ENCODE assay signal across 19 cellular contexts in the genomic region with DNA sequence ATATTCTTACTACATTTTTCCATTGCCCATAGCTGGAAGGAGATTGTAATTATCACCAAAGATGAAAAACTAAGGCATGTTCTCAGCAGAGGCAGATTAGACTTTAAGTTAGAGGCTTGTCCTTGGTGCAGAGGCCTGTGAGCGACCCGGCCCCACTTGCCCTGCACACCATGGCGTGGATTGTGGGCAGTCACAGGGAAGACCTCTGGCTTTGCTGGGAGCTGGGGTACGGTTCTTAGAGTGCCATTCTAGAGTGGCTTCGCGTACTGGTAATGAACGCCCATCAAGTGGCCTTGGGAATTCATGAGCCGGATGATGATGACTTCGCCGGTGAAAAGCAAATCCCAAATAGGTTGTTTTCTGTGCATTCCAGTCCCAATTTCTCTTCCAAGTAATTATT.
"Had no signal": no experiment of that assay in that cellular context is flagged by ENCODE, and none has a peak within 500 bp of the region (broad histone marks: within the 10 kb centered on the region; RNA-seq: fewer than 3 reads in every experiment).

No MANE protein-coding gene starts in this region.

- H3K27ac ChIP-seq: adrenal gland, esophagus muscularis mucosa, gastroesophageal sphincter, heart left ventricle, pancreas, thoracic aorta, upper lobe of right lung had no signal

- H3K27ac Mint-ChIP-seq: activated B cell treated with CpG ODN at 0.5 μM for 24 hours; activated CD4-positive, alpha-beta T cell treated with anti-CD3 and anti-CD28 coated beads, Interleukin-2, amount 10 ng/mL, durations not matched to agents 24 days and 14 days; activated naive CD4-positive, alpha-beta T cell treated with anti-CD3 and anti-CD28 coated beads for 36 hours had no signal

- ATAC-seq: gastroesophageal sphincter, left ventricle myocardium superior, pancreas, sciatic nerve, upper lobe of right lung had no signal

- H3K27me3 ChIP-seq: adrenal gland, esophagus muscularis mucosa, gastroesophageal sphincter, heart left ventricle, pancreas, upper lobe of right lung had no signal

- H3K36me3 ChIP-seq: adrenal gland, pancreas, thoracic aorta, upper lobe of right lung had no signal

- H3K9me3 Mint-ChIP-seq: activated CD4-positive, alpha-beta T cell treated with anti-CD3 and anti-CD28 coated beads, Interleukin-2, amount 10 ng/mL, durations not matched to agents 24 days and 14 days; stimulated activated effector memory CD8-positive, alpha-beta T cell treated with anti-CD3 and anti-CD28 coated beads, Interleukin-12 subunit alpha, Interleukin-12 subunit beta, amount 100 ng/mL, for 72 hours; T-cell had no signal

- H3K4me1 Mint-ChIP-seq: activated B cell treated with CpG ODN at 0.5 μM for 24 hours had no signal

- H3K9me3 ChIP-seq: adrenal gland, esophagus muscularis mucosa, gastroesophageal sphincter, pancreas, thoracic aorta, upper lobe of right lung had no signal

- H3K36me3 Mint-ChIP-seq: stimulated activated effector memory CD8-positive, alpha-beta T cell treated with anti-CD3 and anti-CD28 coated beads, Interleukin-12 subunit alpha, Interleukin-12 subunit beta, amount 100 ng/mL, for 72 hours had no signal

- DNase-seq: activated B cell treated with CpG ODN at 0.5 μM for 24 hours; dermis blood vessel endothelial cell; effector memory CD4-positive, alpha-beta T cell; heart left ventricle; kidney glomerular epithelial cell; left ventricle myocardium superior; pancreas; stimulated activated CD4-positive, alpha-beta T cell treated with anti-CD3 and anti-CD28 coated beads, Interleukin-4, amount 100 ng/mL, for 24 hours; upper lobe of right lung had no signal

- H3K4me3 Mint-ChIP-seq: activated B cell treated with CpG ODN at 0.5 μM for 24 hours; activated CD4-positive, alpha-beta T cell treated with anti-CD3 and anti-CD28 coated beads, Interleukin-2, amount 10 ng/mL, durations not matched to agents 24 days and 14 days; activated naive CD4-positive, alpha-beta T cell treated with anti-CD3 and anti-CD28 coated beads for 36 hours; stimulated activated effector memory CD8-positive, alpha-beta T cell treated with anti-CD3 and anti-CD28 coated beads, Interleukin-12 subunit alpha, Interleukin-12 subunit beta, amount 100 ng/mL, for 72 hours; T-cell had no signal

- H3K4me2 ChIP-seq: smooth muscle cell had no signal

- H3K4me3 ChIP-seq: adrenal gland, esophagus muscularis mucosa, gastroesophageal sphincter, heart left ventricle, pancreas, smooth muscle cell, thoracic aorta, upper lobe of right lung had no signal

- H3K27me3 Mint-ChIP-seq: activated CD4-positive, alpha-beta T cell treated with anti-CD3 and anti-CD28 coated beads, Interleukin-2, amount 10 ng/mL, durations not matched to agents 24 days and 14 days; T-cell had no signal

- H3K4me1 ChIP-seq: adrenal gland, pancreas, upper lobe of right lung had no signal
